28 cellular contexts compared by ENCODE assay signal in genomic region chr18:12234451-12235190, GRCh38. TPM values are rescaled to one million over a fixed set of nuclear protein-coding genes. Genes with fewer than 3 reads are reported as not detected.
"Had no signal": no experiment of that assay in that cellular context is flagged by ENCODE, and none has a peak within 500 bp of the region (broad histone marks: within the 10 kb centered on the region; RNA-seq: fewer than 3 reads in every experiment).

No MANE protein-coding gene starts in this region.

- DNase-seq: cortex of kidney; effector memory CD8-positive, alpha-beta T cell; erythroblast; kidney; stimulated activated CD4-positive, alpha-beta T cell treated with anti-CD3 and anti-CD28 coated beads, Interleukin-12 subunit alpha, Interleukin-12 subunit beta, amount 100 ng/mL, for 4 hours; stimulated activated CD4-positive, alpha-beta T cell treated with anti-CD3 and anti-CD28 coated beads, Interleukin-1b, Interleukin-23, amount 100 ng/mL, for 48 hours; stimulated activated CD4-positive, alpha-beta T cell treated with anti-CD3 and anti-CD28 coated beads, Interleukin-4, amount 100 ng/mL, for 1 hour; stimulated activated naive CD8-positive, alpha-beta T cell treated with anti-CD3 and anti-CD28 coated beads, Interleukin-15, Interleukin-2, amounts not matched to agents 100 U/mL and 50 U/mL, for 24 hours; substantia nigra; testis; upper lobe of right lung had no signal

- H3K4me3 Mint-ChIP-seq: effector memory CD8-positive, alpha-beta T cell; memory B cell; natural killer cell treated with Interleukin-12 subunit alpha and Interleukin-12 subunit beta and Interleukin-15 and Interleukin-18, amount 100 ng/mL, for 72 hours; neural crest cell; stimulated activated effector memory CD8-positive, alpha-beta T cell treated with anti-CD3 and anti-CD28 coated beads, Interleukin-12 subunit alpha, Interleukin-12 subunit beta, amount 100 ng/mL, for 72 hours had no signal

- H3K36me3 Mint-ChIP-seq: memory B cell; natural killer cell treated with Interleukin-12 subunit alpha and Interleukin-12 subunit beta and Interleukin-15 and Interleukin-18, amount 100 ng/mL, for 72 hours; stimulated activated effector memory CD8-positive, alpha-beta T cell treated with anti-CD3 and anti-CD28 coated beads, Interleukin-12 subunit alpha, Interleukin-12 subunit beta, amount 100 ng/mL, for 72 hours had no signal

- H3K36me3 ChIP-seq: prostate gland, right atrium auricular region, tibial nerve, upper lobe of right lung, vagina had no signal

- H3K4me3 ChIP-seq: hepatocyte, lung, prostate gland, right atrium auricular region, smooth muscle cell, testis, tibial nerve, upper lobe of right lung, vagina had no signal

- H3K4me1 ChIP-seq: prostate gland, upper lobe of right lung, vagina had no signal

- H3K4me2 ChIP-seq: hepatocyte, smooth muscle cell had no signal

- H3K9me3 ChIP-seq: prostate gland, right atrium auricular region, testis, tibial nerve, upper lobe of right lung, vagina had no signal

- H3K4me1 Mint-ChIP-seq: memory B cell; neural crest cell; stimulated activated effector memory CD8-positive, alpha-beta T cell treated with anti-CD3 and anti-CD28 coated beads, Interleukin-12 subunit alpha, Interleukin-12 subunit beta, amount 100 ng/mL, for 72 hours had no signal

- H3K27ac ChIP-seq: hepatocyte, prostate gland, right atrium auricular region, testis, tibial nerve, upper lobe of right lung, vagina had no signal

- H2AFZ ChIP-seq: hepatocyte had no signal

- ATAC-seq: effector memory CD8-positive, alpha-beta T cell; left lobe of liver; natural killer cell treated with Interleukin-12 subunit alpha and Interleukin-12 subunit beta and Interleukin-15 and Interleukin-18, amount 100 ng/mL, for 72 hours; sciatic nerve; stimulated activated effector memory CD8-positive, alpha-beta T cell treated with anti-CD3 and anti-CD28 coated beads, Interleukin-12 subunit alpha, Interleukin-12 subunit beta, amount 100 ng/mL, for 72 hours; stimulated activated naive CD8-positive, alpha-beta T cell treated with anti-CD3 and anti-CD28 coated beads, Interleukin-15, Interleukin-2, amounts not matched to agents 100 U/mL and 50 U/mL, for 24 hours; upper lobe of right lung had no signal

- H3K9me3 Mint-ChIP-seq: effector memory CD8-positive, alpha-beta T cell; memory B cell; natural killer cell treated with Interleukin-12 subunit alpha and Interleukin-12 subunit beta and Interleukin-15 and Interleukin-18, amount 100 ng/mL, for 72 hours; neural crest cell; stimulated activated effector memory CD8-positive, alpha-beta T cell treated with anti-CD3 and anti-CD28 coated beads, Interleukin-12 subunit alpha, Interleukin-12 subunit beta, amount 100 ng/mL, for 72 hours had no signal

- H3K79me2 ChIP-seq: hepatocyte had no signal

- H3K27me3 ChIP-seq: hepatocyte, right atrium auricular region, testis, tibial nerve, vagina had no signal

- H3K27ac Mint-ChIP-seq: effector memory CD8-positive, alpha-beta T cell; memory B cell; natural killer cell treated with Interleukin-12 subunit alpha and Interleukin-12 subunit beta and Interleukin-15 and Interleukin-18, amount 100 ng/mL, for 72 hours; stimulated activated effector memory CD8-positive, alpha-beta T cell treated with anti-CD3 and anti-CD28 coated beads, Interleukin-12 subunit alpha, Interleukin-12 subunit beta, amount 100 ng/mL, for 72 hours had no signal

RNA-seq across cellular contexts. Expression of gene CIDEA, which starts 19.5 kb away (rescaled TPM):
- total RNA-seq: fibroblast of villous mesenchyme; hepatocyte; kidney; left lobe of liver; liver; mononuclear cell; natural killer cell treated with Interleukin-12 subunit alpha and Interleukin-12 subunit beta and Interleukin-15 and Interleukin-18, amount 100 ng/mL, for 72 hours; neural crest cell; osteocyte; prostate gland; smooth muscle cell; testis; upper lobe of right lung had no signal
- polyA plus RNA-seq: hepatocyte, liver, lung, smooth muscle cell had no signal
